In the genomic region with DNA sequence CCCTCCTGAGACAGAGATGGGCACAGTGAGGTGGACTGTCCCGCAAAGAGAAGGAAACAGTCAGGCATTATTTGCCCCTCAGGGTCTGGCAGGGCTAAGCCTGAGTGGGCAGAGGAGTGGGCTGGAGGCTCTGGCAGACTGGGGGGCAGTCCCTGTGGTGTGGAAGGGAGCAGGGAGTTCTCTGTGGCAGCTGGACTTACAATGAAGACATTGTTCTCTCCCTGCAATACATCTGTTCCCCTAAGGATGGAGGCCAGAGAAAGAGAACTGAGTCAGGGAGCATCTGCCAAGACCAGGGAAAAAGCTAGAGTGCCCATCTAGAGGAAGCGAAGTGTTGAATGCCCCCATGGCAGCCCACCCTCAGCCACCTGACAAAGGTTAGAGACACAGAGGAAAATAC, we compare ENCODE assay signal across 25 cellular contexts.
DNase-seq lines count a peak whose midpoint lies in the region; ATAC-seq and TF ChIP-seq lines count a peak whose summit lies in the region.
"Had no signal": no experiment of that assay in that cellular context is flagged by ENCODE, and none has a peak within 500 bp of the region (broad histone marks: within the 10 kb centered on the region; RNA-seq: fewer than 3 reads in every experiment).

No MANE protein-coding gene starts in this region.

- H3K4me1 ChIP-seq in tibial nerve (peaks cover 0 to 79% (median 34%) of the 10 kb centered on the region in 4 donors), gastrocnemius medialis (peaks cover 10 to 20% of the 10 kb centered on the region in 2 donors), mammary epithelial cell (ENCODE audit: insufficient read depth, low read length) (peaks cover 22% of the 10 kb centered on the region)

- no peaks in the 10 kb centered on the region for H3K9me3 ChIP-seq in tibial nerve
- H3K9me3 ChIP-seq in gastrocnemius medialis: no peaks in the 10 kb centered on the region
- H3K9me3 ChIP-seq in mammary epithelial cell (replicated peaks; ENCODE audit: insufficient read depth, low read length): no peaks in the 10 kb centered on the region
- H3K9me3 ChIP-seq: heart right ventricle, lower lobe of right lung, Peyer's patch had no signal

- ATAC-seq in gastrocnemius medialis: no peak
- ATAC-seq: lower lobe of right lung had no signal

- no peak for TF ChIP-seq POLR2A in tibial nerve (IDR thresholded peaks at IDR 0.05)
- no peak for TF ChIP-seq POLR2A in gastrocnemius medialis (IDR thresholded peaks at IDR 0.05)

- intact Hi-C loops in head of caudate nucleus (cut with DNase I) (no loop called here), gastrocnemius medialis (cut with DNase I; ENCODE audit: low total_unique reads) (no loop called here), mammary epithelial cell (cut with micrococcal nuclease) (no loop called here)

- CTCF ChIA-PET in mammary epithelial cell (lab: Charles Lee; ENCODE audit: low non-redundant PET): no interaction called here

- no peak overlapping the region for H3K9ac ChIP-seq in mammary epithelial cell (ENCODE audit: insufficient read depth, low read length)

- H4K20me1 ChIP-seq in mammary epithelial cell (ENCODE audit: insufficient read depth, low read length): no peaks in the 10 kb centered on the region

- no peaks in the 10 kb centered on the region for H3K79me2 ChIP-seq in mammary epithelial cell (ENCODE audit: insufficient read depth, low read length)

- whole genome bisulfite sequencing in tibial nerve, 2 donors: 41 to 53% methylated on average over 2 of the region's 2 CpGs
- 44% methylated on average over 2 of the region's 2 CpGs for WGBS in mammary epithelial cell (ENCODE audit: low coverage, missing lambda C conversion rate)

- H3K4me3 ChIP-seq in tibial nerve (no peak overlapping the region), gastrocnemius medialis (no peak overlapping the region), mammary epithelial cell (replicated peaks in 1 of 3; ENCODE audit: insufficient read depth in 1 of 3, low read depth in 2 of 3, low read length in 3 of 3) (no peak overlapping the region)
- H3K4me3 ChIP-seq: heart right ventricle, lower lobe of right lung, Peyer's patch had no signal

- H3K27me3 ChIP-seq in tibial nerve: no peaks in the 10 kb centered on the region
- H3K27me3 ChIP-seq in gastrocnemius medialis: no peaks in the 10 kb centered on the region
- H3K27me3 ChIP-seq in mammary epithelial cell (ENCODE audit: insufficient read depth, low read length): no peaks in the 10 kb centered on the region
- H3K27me3 ChIP-seq: Peyer's patch had no signal

- in situ Hi-C loops in gastrocnemius medialis (cut with MboI; ENCODE audit: low sequenced_read_pairs in 4 of 4): no loop called here
- in situ Hi-C loops in mammary epithelial cell (cut with MboI; ENCODE audit: low sequenced_read_pairs in 2 of 2): no loop called here

- TF ChIP-seq CTCF in tibial nerve (IDR thresholded peaks at IDR 0.05): peak in 2 of 5 experiments; percentile 28 to 32
- TF ChIP-seq CTCF in gastrocnemius medialis (IDR thresholded peaks at IDR 0.05 in 4 of 5, conservative IDR thresholded peaks at IDR 0.05 in 1 of 5): no peak
- no peak for TF ChIP-seq CTCF in mammary epithelial cell (conservative IDR thresholded peaks at IDR 0.05 in 1 of 2, IDR thresholded peaks at IDR 0.05 in 1 of 2; ENCODE audit: extremely low read depth in 1 of 2, insufficient read depth in 1 of 2, low read depth in 1 of 2, low read length in 2 of 2)

- peak in 1 of 2 donors; percentile 72 for TF ChIP-seq EP300 in tibial nerve (IDR thresholded peaks at IDR 0.05)

- H3K4me2 ChIP-seq in mammary epithelial cell (ENCODE audit: insufficient read depth, low read depth, low read length): no peak overlapping the region

- DNase-seq in DMS 273 (lab: John Stamatoyannopoulos, UW; ENCODE audit: unreplicated experiment): peak; percentile 12
- DNase-seq in DMS 273 treated with DMSO at 0.1 percent for 48 hours (lab: John Stamatoyannopoulos, UW): no peak
- peak in 41 of 42 donors; percentile 16 to 87 (median 67) for DNase-seq in head of caudate nucleus
- peak in 47 of 56 donors; percentile 4 to 75 (median 39) for DNase-seq in nucleus accumbens (lab: John Stamatoyannopoulos, UW)
- no peak for DNase-seq in tibial nerve (ENCODE audit: low spot score in 2 of 2)
- no peak for DNase-seq in gastrocnemius medialis
- DNase-seq in AG08396 (ENCODE audit: low spot score): no peak
- no peak for DNase-seq in mammary epithelial cell
- DNase-seq: activated CD4-positive, alpha-beta T cell treated with anti-CD3 and anti-CD28 coated beads, Interleukin-2, amount 10 ng/mL, durations not matched to agents 24 days and 14 days; activated effector memory CD4-positive, alpha-beta T cell treated with anti-CD3 and anti-CD28 coated beads, Interleukin-2, amount 50 U/mL, for 16 hours; activated T-cell treated with anti-CD3 and anti-CD28 coated beads, Interleukin-2, amount 50 U/mL, for 1 hour; CD4-positive, CD25-positive, alpha-beta regulatory T cell; EL; heart right ventricle; IMR-90; kidney glomerular epithelial cell; lower lobe of right lung; MV-4-11; NCI-H146; NCI-H2107; NCI-H748 treated with DMSO at 0.1 percent for 48 hours; Peyer's patch; SHP77 treated with DMSO at 0.1 percent for 48 hours; stimulated activated CD4-positive, alpha-beta T cell treated with anti-CD3 and anti-CD28 coated beads, Interleukin-4, amount 100 ng/mL, for 4 hours had no signal

- no TSS peak for BruUV-seq in mammary epithelial cell (replicated peaks; lab: Mats Ljungman, UMichigan)

- no peak overlapping the region for H2AFZ ChIP-seq in mammary epithelial cell (ENCODE audit: low read depth, low read length)

- H3K27ac ChIP-seq in tibial nerve: peak overlapping the region; percentile 50 to 86 (median 72)
- H3K27ac ChIP-seq in gastrocnemius medialis: no peak overlapping the region
- H3K27ac ChIP-seq in mammary epithelial cell (ENCODE audit: insufficient read depth, low read depth, low read length): no peak overlapping the region
- H3K27ac ChIP-seq: 22Rv1, heart right ventricle, lower lobe of right lung, Peyer's patch had no signal

- H3K36me3 ChIP-seq in tibial nerve (no peaks in the 10 kb centered on the region), gastrocnemius medialis (no peaks in the 10 kb centered on the region), mammary epithelial cell (ENCODE audit: insufficient read depth, low read length) (no peaks in the 10 kb centered on the region)
- H3K36me3 ChIP-seq: heart right ventricle, lower lobe of right lung, Peyer's patch had no signal

- dilution Hi-C loops in mammary epithelial cell (cut with HindIII; ENCODE audit: low sequenced_read_pairs): loop anchor here (5.0 kb wide), 1 partner anchor 48 kb away; no protein-coding TSS in a partner anchor

Comparison
In these comparisons a context has a peak if more than half of its experiments do, and no peak if none do; other contexts are left out.
1. DNase-seq: peak in DMS 273 (single experiment), head of caudate nucleus (41 of 42) and nucleus accumbens (47 of 56); none in DMS 273 treated with DMSO at 0.1 percent for 48 hours (single experiment), tibial nerve (0 of 2), gastrocnemius medialis (0 of 2), AG08396 (single experiment) and mammary epithelial cell (single experiment).
2. H3K27ac ChIP-seq: peak in tibial nerve (4 of 4); none in gastrocnemius medialis (0 of 4) and mammary epithelial cell (single experiment).